8 cellular contexts compared by ENCODE assay signal in the genomic region with DNA sequence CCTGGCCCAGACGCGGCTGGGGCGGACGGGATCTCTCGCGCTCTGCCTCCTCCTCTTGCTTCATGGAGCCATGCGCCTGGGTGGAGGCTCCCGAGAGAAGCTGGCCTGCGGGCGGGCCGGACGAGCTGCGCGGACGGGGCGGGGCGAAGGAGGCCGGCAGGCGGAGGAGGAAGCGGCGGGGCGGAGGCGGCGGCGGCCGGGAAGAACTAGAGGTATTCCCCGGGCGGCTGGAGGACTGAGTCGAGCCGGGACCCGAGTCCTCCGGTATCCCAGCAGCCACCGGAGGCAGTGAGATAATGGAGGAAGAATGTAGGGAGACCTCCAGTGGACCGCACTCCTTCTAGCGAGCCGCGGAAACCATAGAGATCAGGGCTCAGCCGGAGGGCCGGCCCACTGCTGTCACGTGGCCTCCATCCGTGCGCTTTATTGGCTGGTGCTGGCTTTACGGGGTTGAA.
DNase-seq lines count a peak whose midpoint lies in the region; ATAC-seq and TF ChIP-seq lines count a peak whose summit lies in the region.
"Not testable (repeated sequence)": the region's sequence is repeated elsewhere in the genome, so short reads cannot be mapped to it uniquely, and the experiment has no call there.

No MANE protein-coding gene starts in this region.

- peaks cover 14% of the 10 kb centered on the region for H3K79me2 ChIP-seq in OCI-LY3 (ENCODE audit: low read length)

- DNase-seq in D341Med (ENCODE audit: low spot score) (peak; percentile 14), activated T-cell treated with anti-CD3 and anti-CD28 coated beads for 1 hour (ENCODE audit: low read depth) (peak; percentile 63), epidermal melanocyte (ENCODE audit: insufficient read length, low spot score) (peak; percentile 8), midbrain (lab: John Stamatoyannopoulos, UW) (peak; percentile 89)
- peak; percentile 52 for DNase-seq in stimulated activated CD8-positive, alpha-beta memory T cell treated with anti-CD3 and anti-CD28 coated beads, Interleukin-15, amount 100 ng/mL, for 24 hours (ENCODE audit: low read depth)

- not testable (repeated sequence) for H3K9me3 ChIP-seq in HUES6 (ENCODE audit: control insufficient read depth, insufficient read depth, low read depth, low read length); OCI-LY3 (ENCODE audit: insufficient read depth, low read length)

- H3K27me3 ChIP-seq in HUES6 (ENCODE audit: control insufficient read depth, insufficient read depth, low read length); OCI-LY3 (ENCODE audit: low read depth, low read length): not testable (repeated sequence)

- H3K36me3 ChIP-seq in HUES6 (ENCODE audit: control insufficient read depth, insufficient read depth, low read length); OCI-LY3 (replicated peaks; ENCODE audit: low read depth, low read length): not testable (repeated sequence)

- H3K4me3 ChIP-seq in HUES6 (ENCODE audit: low read depth, low read length) (peak overlapping the region; percentile 69), OCI-LY3 (ENCODE audit: low read length) (peak overlapping the region; percentile 78)

- H3K4me2 ChIP-seq in OCI-LY3 (ENCODE audit: low read length): not testable (repeated sequence)

- TF ChIP-seq CTCF in OCI-LY3 (IDR thresholded peaks at IDR 0.05; ENCODE audit: low read depth, low read length): not testable (repeated sequence)

- not testable (repeated sequence) for H3K4me1 ChIP-seq in HUES6 (ENCODE audit: control insufficient read depth, insufficient read depth, low read length); OCI-LY3 (ENCODE audit: low read length)

- H4K20me1 ChIP-seq in OCI-LY3 (ENCODE audit: insufficient read depth, low read length): not testable (repeated sequence)

- H3K27ac ChIP-seq in HUES6 (ENCODE audit: low read depth, low read length): peak overlapping the region; percentile 70; the same call in 1 of the 2 replicates
- H3K27ac ChIP-seq in OCI-LY3 (ENCODE audit: low read length): peak overlapping the region; percentile 55

- ATAC-seq in GM21526 (IDR thresholded peaks at IDR 0.05; ENCODE audit: low FRiP score, unreplicated experiment): peak; percentile 89

- H3K9ac ChIP-seq in HUES6 (ENCODE audit: low read length) (peak overlapping the region; percentile 81), OCI-LY3 (ENCODE audit: low read length) (peak overlapping the region; percentile 71)

- H2AFZ ChIP-seq in OCI-LY3 (ENCODE audit: low read depth, low read length): 0 out of 2 replicates have a peak overlapping the region, but pooled peaks have one; percentile 46

Comparison
In these comparisons a context has a peak if more than half of its experiments do, and no peak if none do; other contexts are left out.
1. Peak in every context shown above with its lines: DNase-seq, ATAC-seq, H3K4me3 ChIP-seq and H3K27ac ChIP-seq.
2. DNase-seq: peak in every context shown above with its lines; median percentile 89 in midbrain; 63 in activated T-cell treated with anti-CD3 and anti-CD28 coated beads for 1 hour; 52 in stimulated activated CD8-positive, alpha-beta memory T cell treated with anti-CD3 and anti-CD28 coated beads, Interleukin-15, amount 100 ng/mL, for 24 hours; 14 in D341Med; 8 in epidermal melanocyte.